Comparison of ENCODE assay signal across 16 cellular contexts in genomic region chr14:103128631-103129300, GRCh38. TPM values are rescaled to one million over a fixed set of nuclear protein-coding genes. Genes with fewer than 3 reads are reported as not detected.
DNase-seq lines count a peak whose midpoint lies in the region; ATAC-seq, FAIRE-seq and TF ChIP-seq lines count a peak whose summit lies in the region.
"Had no signal": no experiment of that assay in that cellular context is flagged by ENCODE, and none has a peak within 500 bp of the region (broad histone marks: within the 10 kb centered on the region; RNA-seq: fewer than 3 reads in every experiment).

No MANE protein-coding gene starts in this region.

- TF ChIP-seq CTCF in astrocyte (IDR thresholded peaks at IDR 0.05; ENCODE audit: insufficient read depth, low read depth, low read length), result no peak

- H3K36me3 Mint-ChIP-seq in astrocyte (ENCODE audit: low read depth, unreplicated experiment) (peaks cover 14% of the 10 kb centered on the region), T-helper 17 cell (ENCODE audit: low read depth) (no peaks in the 10 kb centered on the region)
- H3K36me3 Mint-ChIP-seq: activated naive CD4-positive, alpha-beta T cell treated with anti-CD3 and anti-CD28 coated beads, Interleukin-2, amount 50 U/mL, for 24 hours had no signal

- no peaks in the 10 kb centered on the region for H3K79me2 ChIP-seq in astrocyte (ENCODE audit: insufficient read depth, low read length)

- H3K4me3 Mint-ChIP-seq in astrocyte (ENCODE audit: unreplicated experiment), result peak overlapping the region; percentile 73
- H3K4me3 Mint-ChIP-seq in T-helper 17 cell, result no peak overlapping the region
- H3K4me3 Mint-ChIP-seq: activated naive CD4-positive, alpha-beta T cell treated with anti-CD3 and anti-CD28 coated beads, Interleukin-2, amount 50 U/mL, for 24 hours had no signal

- no peak overlapping the region for H4K8ac ChIP-seq in mesenchymal stem cell (ENCODE audit: low read length)

- no peak overlapping the region for H3K14ac ChIP-seq in mesenchymal stem cell (ENCODE audit: low read length in 2 of 2)

- intact Hi-C loops in left ventricle myocardium superior (cut with micrococcal nuclease), result no loop called here
- intact Hi-C loops in Right ventricle myocardium inferior (cut with DNase I), result no loop called here

- no peaks in the 10 kb centered on the region for H3K27me3 ChIP-seq in astrocyte (ENCODE audit: insufficient read depth, low read length)
- H3K27me3 ChIP-seq in mesenchymal stem cell (ENCODE audit: control insufficient read depth in 1 of 2, insufficient read depth in 1 of 2, low read length in 2 of 2), result no peaks in the 10 kb centered on the region
- H3K27me3 ChIP-seq: testis had no signal

- no peak overlapping the region for H2BK5ac ChIP-seq in mesenchymal stem cell (ENCODE audit: low read depth, low read length, poor library complexity, severe bottlenecking)

- no peak overlapping the region for H4K91ac ChIP-seq in mesenchymal stem cell (ENCODE audit: low read length)

- no peak overlapping the region for H2BK120ac ChIP-seq in mesenchymal stem cell (ENCODE audit: low read depth, low read length)

- no peak overlapping the region for H3K23ac ChIP-seq in mesenchymal stem cell (ENCODE audit: low read length in 2 of 2)

- H4K20me1 ChIP-seq in astrocyte (ENCODE audit: insufficient read depth, low read length), result peaks cover 65% of the 10 kb centered on the region

- no peak overlapping the region for H2AFZ ChIP-seq in astrocyte (ENCODE audit: low read depth, low read length)
- H2AFZ ChIP-seq in mesenchymal stem cell (ENCODE audit: low read depth, low read length), result no peak overlapping the region

- no peaks in the 10 kb centered on the region for H3K9me3 Mint-ChIP-seq in astrocyte (ENCODE audit: unreplicated experiment)
- H3K9me3 Mint-ChIP-seq: activated naive CD4-positive, alpha-beta T cell treated with anti-CD3 and anti-CD28 coated beads, Interleukin-2, amount 50 U/mL, for 24 hours had no signal

- H3K4me2 ChIP-seq in astrocyte (ENCODE audit: low read length), result no peak overlapping the region
- no peak overlapping the region for H3K4me2 ChIP-seq in mesenchymal stem cell (ENCODE audit: low read length, poor library complexity, severe bottlenecking)

- WGBS in mesenchymal stem cell, result 88% methylated on average over 13 of the region's 13 CpGs

- H3K4me1 Mint-ChIP-seq in astrocyte (ENCODE audit: low read depth, unreplicated experiment) (peaks cover 17% of the 10 kb centered on the region), T-helper 17 cell (peaks cover 3% of the 10 kb centered on the region)
- H3K4me1 Mint-ChIP-seq: activated naive CD4-positive, alpha-beta T cell treated with anti-CD3 and anti-CD28 coated beads, Interleukin-2, amount 50 U/mL, for 24 hours had no signal

- H3K27ac Mint-ChIP-seq in astrocyte (ENCODE audit: unreplicated experiment), result peak overlapping the region; percentile 78
- no peak overlapping the region for H3K27ac Mint-ChIP-seq in T-helper 17 cell
- H3K27ac Mint-ChIP-seq: activated naive CD4-positive, alpha-beta T cell treated with anti-CD3 and anti-CD28 coated beads, Interleukin-2, amount 50 U/mL, for 24 hours had no signal

- H3K27ac ChIP-seq in astrocyte (ENCODE audit: low read depth, low read length) (no peak overlapping the region), mesenchymal stem cell (ENCODE audit: low read length, poor library complexity, severe bottlenecking) (peak overlapping the region; percentile 25)
- H3K27ac ChIP-seq: testis had no signal

- peak overlapping the region; percentile 95 for H2AK5ac ChIP-seq in mesenchymal stem cell (ENCODE audit: low read length, severe bottlenecking)

- H3K36me3 ChIP-seq in astrocyte (ENCODE audit: insufficient read depth, low read length), result no peaks in the 10 kb centered on the region
- peaks cover 63 to 64% of the 10 kb centered on the region in 2 experiments for H3K36me3 ChIP-seq in mesenchymal stem cell (ENCODE audit: control insufficient read depth in 1 of 2, insufficient read depth in 2 of 2, low read depth in 1 of 2, low read length in 2 of 2)

- H3K9me3 ChIP-seq in astrocyte (ENCODE audit: insufficient read depth, low read depth, low read length) (no peaks in the 10 kb centered on the region), mesenchymal stem cell (ENCODE audit: control insufficient read depth, low read length) (no peaks in the 10 kb centered on the region), T-helper 17 cell (ENCODE audit: control insufficient read depth, low read length, poor library complexity, severe bottlenecking) (no peaks in the 10 kb centered on the region)
- H3K9me3 ChIP-seq: testis had no signal

- peak overlapping the region; percentile 60 for H2BK15ac ChIP-seq in mesenchymal stem cell (ENCODE audit: low read depth, poor library complexity, severe bottlenecking)

- H3K9ac ChIP-seq in astrocyte (ENCODE audit: low read length) (no peak overlapping the region), mesenchymal stem cell (ENCODE audit: low read length) (no peak overlapping the region)

- H3K4me3 ChIP-seq in astrocyte (ENCODE audit: insufficient read depth, low read depth, low read length), result no peak overlapping the region
- H3K4me3 ChIP-seq in mesenchymal stem cell (ENCODE audit: insufficient read depth in 1 of 2, low read depth in 1 of 2, low read length in 2 of 2), result no peak overlapping the region
- H3K4me3 ChIP-seq: testis had no signal

- FAIRE-seq in astrocyte (lab: Jason Lieb, UNC), result no peak
- FAIRE-seq: colon, frontal cortex, GM18507 had no signal

- peaks cover 16% of the 10 kb centered on the region for H3K79me1 ChIP-seq in mesenchymal stem cell (replicated peaks; ENCODE audit: low read length, poor library complexity, severe bottlenecking)

- H3K18ac ChIP-seq in mesenchymal stem cell (ENCODE audit: low read depth in 1 of 2, low read length in 2 of 2), result no peak overlapping the region

- no peak overlapping the region for H3K4ac ChIP-seq in mesenchymal stem cell (ENCODE audit: low read depth in 1 of 2, low read length in 2 of 2)

- peaks cover 27% of the 10 kb centered on the region for H3K27me3 Mint-ChIP-seq in astrocyte (ENCODE audit: low read depth, unreplicated experiment)
- H3K27me3 Mint-ChIP-seq in T-helper 17 cell, result peaks cover 34% of the 10 kb centered on the region

- DNase-seq in left ventricle myocardium superior (peak; percentile 45), Right ventricle myocardium inferior (ENCODE audit: missing footprints) (no peak), astrocyte (ENCODE audit: low read depth) (no peak), mesenchymal stem cell (no peak), ureter (ENCODE audit: low spot score) (peak; percentile 80), NCI-H1417 treated with DMSO at 0.1 percent for 48 hours (lab: John Stamatoyannopoulos, UW) (no peak), DMS153 (lab: John Stamatoyannopoulos, UW) (no peak), T-helper 17 cell (no peak)
- DNase-seq: activated CD4-positive, alpha-beta T cell treated with anti-CD3 and anti-CD28 coated beads, Interleukin-2, amount 50 U/mL, for 4 hours; NCI-H1694; testis had no signal

- ATAC-seq in left ventricle myocardium superior (no peak), Right ventricle myocardium inferior (no peak), T-helper 17 cell (no peak)

- H2BK12ac ChIP-seq in mesenchymal stem cell (ENCODE audit: low read length in 2 of 2), result no peak overlapping the region

- H3K4me1 ChIP-seq in astrocyte (ENCODE audit: insufficient read depth, low read length) (peaks cover 23% of the 10 kb centered on the region), mesenchymal stem cell (ENCODE audit: control insufficient read depth, insufficient read depth, low read depth, low read length) (peaks cover 96% of the 10 kb centered on the region)

RNA-seq across cellular contexts. Expression of gene TNFAIP2, which starts 5.5 kb away (rescaled TPM):
- 50.5 TPM for total RNA-seq in left ventricle myocardium superior
- 56.5 TPM for total RNA-seq in Right ventricle myocardium inferior
- 24.9 and 29.5 TPM in 2 replicates for total RNA-seq in astrocyte
- polyA plus RNA-seq in mesenchymal stem cell (2013, experiment 1 of 2), result 29.2 TPM
- 27.7 TPM for polyA plus RNA-seq in mesenchymal stem cell (2013, experiment 2 of 2)
- 720 TPM for total RNA-seq in ureter
- 10 to 100 TPM in 1 of 2 donors, 1 to 10 TPM in 1; 6.3 to 20.6 TPM for total RNA-seq in T-helper 17 cell

RNA-seq across cellular contexts. Expression of gene EXOC3L4, which starts 34.2 kb away (rescaled TPM):
- 0.42 TPM for total RNA-seq in left ventricle myocardium superior
- total RNA-seq in Right ventricle myocardium inferior, result 1.2 TPM
- not detected in 2 replicates for total RNA-seq in astrocyte
- not detected for polyA plus RNA-seq in mesenchymal stem cell (2013, experiment 1 of 2)
- 0.05 TPM for polyA plus RNA-seq in mesenchymal stem cell (2013, experiment 2 of 2)
- total RNA-seq in ureter, result 2.5 TPM
- total RNA-seq in T-helper 17 cell, result not detected
- total RNA-seq: T-helper 1 cell treated with Interleukin-12 subunit alpha and Interleukin-12 subunit beta and Interleukin-4 antibody, amounts not matched to agents 30 ng/mL and 1 ng/mL, for 36 hours had no signal

RNA-seq across cellular contexts. Expression of gene LBHD2, which starts 44.8 kb away (rescaled TPM):
- total RNA-seq in left ventricle myocardium superior (not detected), Right ventricle myocardium inferior (not detected), astrocyte (not detected in 2 replicates), ureter (not detected), T-helper 17 cell (not detected)
- polyA plus RNA-seq in mesenchymal stem cell (2013, experiment 1 of 2), result not detected
- polyA plus RNA-seq in mesenchymal stem cell (2013, experiment 2 of 2), result not detected
- total RNA-seq: frontal cortex; T-helper 1 cell treated with Interleukin-12 subunit alpha and Interleukin-12 subunit beta and Interleukin-4 antibody, amounts not matched to agents 30 ng/mL and 1 ng/mL, for 36 hours had no signal

Comparison
In these comparisons a context has a peak if more than half of its experiments do, and no peak if none do; other contexts are left out.
1. DNase-seq: peak in left ventricle myocardium superior (single experiment) and ureter (single experiment); none in Right ventricle myocardium inferior (single experiment), astrocyte (single experiment), mesenchymal stem cell (single experiment), NCI-H1417 treated with DMSO at 0.1 percent for 48 hours (single experiment), DMS153 (single experiment) and T-helper 17 cell (0 of 3).
2. RNA of gene TNFAIP2, which starts 5.5 kb away (total RNA-seq): 720 TPM in ureter (single experiment); 56.5 TPM in Right ventricle myocardium inferior (single experiment), 50.5 TPM in left ventricle myocardium superior (single experiment), 24.9 to 29.5 TPM in astrocyte and 6.3 to 20.6 TPM in T-helper 17 cell; every median in the first group is over 10 times any median in the second.